1 cellular context compared by ENCODE assay signal in the genomic region with DNA sequence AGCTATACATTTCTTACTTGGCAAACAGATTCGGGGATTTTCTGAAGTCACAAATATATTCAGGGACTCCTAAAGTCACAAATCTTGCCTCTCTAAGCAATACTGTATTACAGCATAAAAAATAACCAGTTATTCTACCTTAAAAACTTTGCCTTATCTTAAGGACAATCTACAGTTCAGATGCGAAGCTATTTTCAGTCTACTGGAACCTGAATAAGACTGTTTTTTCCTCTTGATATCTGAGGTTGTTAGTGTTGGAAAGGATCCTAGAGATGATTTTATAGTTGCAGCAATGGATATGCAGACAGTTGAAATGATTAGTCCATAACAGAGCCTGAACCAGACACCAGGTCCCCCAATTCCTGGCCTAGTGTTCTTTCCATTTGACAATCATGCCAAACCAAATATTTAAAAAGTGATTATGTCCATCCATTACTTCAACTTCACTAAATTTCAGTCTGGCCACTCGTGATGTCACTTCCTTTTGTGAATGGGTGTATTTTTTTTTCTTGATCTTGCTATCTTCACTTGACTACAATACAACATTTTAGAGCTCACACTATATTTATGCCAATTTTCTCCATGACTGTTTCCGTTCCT.
TF ChIP-seq lines count a peak whose summit lies in the region.

No MANE protein-coding gene starts in this region.

TF ChIP-seq in GM12878, 131 proteins besides CTCF, POLR2A, EP300 and RAD21 (continued from another document):
- TF ChIP-seq BCLAF1 (IDR thresholded peaks at IDR 0.05) (no peak), KDM1A (IDR thresholded peaks at IDR 0.05; ENCODE audit: borderline replicate concordance) (no peak), ASH2L (IDR thresholded peaks at IDR 0.05; ENCODE audit: borderline replicate concordance, low read depth) (no peak), GATAD2B (conservative IDR thresholded peaks at IDR 0.05; ENCODE audit: low read depth) (no peak), PML (IDR thresholded peaks at IDR 0.05; ENCODE audit: low read length) (no peak), SIX5 (IDR thresholded peaks at IDR 0.05; ENCODE audit: low read depth, low read length, severe bottlenecking) (no peak), ZNF24 (IDR thresholded peaks at IDR 0.05) (0 out of 2 replicates have a peak, but pooled peaks have one; percentile 12), NR2F1 (conservative IDR thresholded peaks at IDR 0.05) (no peak), PBX3 (IDR thresholded peaks at IDR 0.05; ENCODE audit: insufficient replicate concordance, low read depth, low read length) (no peak), SMAD1 (IDR thresholded peaks at IDR 0.05; ENCODE audit: low read depth, partially characterized antibody) (no peak), FOS (IDR thresholded peaks at IDR 0.05; ENCODE audit: borderline replicate concordance, extremely low read depth, insufficient read length) (no peak)
- TF ChIP-seq, protein P1, sequence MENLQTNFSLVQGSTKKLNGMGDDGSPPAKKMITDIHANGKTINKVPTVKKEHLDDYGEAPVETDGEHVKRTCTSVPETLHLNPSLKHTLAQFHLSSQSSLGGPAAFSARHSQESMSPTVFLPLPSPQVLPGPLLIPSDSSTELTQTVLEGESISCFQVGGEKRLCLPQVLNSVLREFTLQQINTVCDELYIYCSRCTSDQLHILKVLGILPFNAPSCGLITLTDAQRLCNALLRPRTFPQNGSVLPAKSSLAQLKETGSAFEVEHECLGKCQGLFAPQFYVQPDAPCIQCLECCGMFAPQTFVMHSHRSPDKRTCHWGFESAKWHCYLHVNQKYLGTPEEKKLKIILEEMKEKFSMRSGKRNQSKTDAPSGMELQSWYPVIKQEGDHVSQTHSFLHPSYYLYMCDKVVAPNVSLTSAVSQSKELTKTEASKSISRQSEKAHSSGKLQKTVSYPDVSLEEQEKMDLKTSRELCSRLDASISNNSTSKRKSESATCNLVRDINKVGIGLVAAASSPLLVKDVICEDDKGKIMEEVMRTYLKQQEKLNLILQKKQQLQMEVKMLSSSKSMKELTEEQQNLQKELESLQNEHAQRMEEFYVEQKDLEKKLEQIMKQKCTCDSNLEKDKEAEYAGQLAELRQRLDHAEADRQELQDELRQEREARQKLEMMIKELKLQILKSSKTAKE (IDR thresholded peaks at IDR 0.05; ENCODE audit: low read depth, poor library complexity, severe bottlenecking), result no peak
- TF ChIP-seq, protein P2, sequence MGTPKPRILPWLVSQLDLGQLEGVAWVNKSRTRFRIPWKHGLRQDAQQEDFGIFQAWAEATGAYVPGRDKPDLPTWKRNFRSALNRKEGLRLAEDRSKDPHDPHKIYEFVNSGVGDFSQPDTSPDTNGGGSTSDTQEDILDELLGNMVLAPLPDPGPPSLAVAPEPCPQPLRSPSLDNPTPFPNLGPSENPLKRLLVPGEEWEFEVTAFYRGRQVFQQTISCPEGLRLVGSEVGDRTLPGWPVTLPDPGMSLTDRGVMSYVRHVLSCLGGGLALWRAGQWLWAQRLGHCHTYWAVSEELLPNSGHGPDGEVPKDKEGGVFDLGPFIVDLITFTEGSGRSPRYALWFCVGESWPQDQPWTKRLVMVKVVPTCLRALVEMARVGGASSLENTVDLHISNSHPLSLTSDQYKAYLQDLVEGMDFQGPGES (IDR thresholded peaks at IDR 0.05), result no peak
- TF ChIP-seq, protein P3, sequence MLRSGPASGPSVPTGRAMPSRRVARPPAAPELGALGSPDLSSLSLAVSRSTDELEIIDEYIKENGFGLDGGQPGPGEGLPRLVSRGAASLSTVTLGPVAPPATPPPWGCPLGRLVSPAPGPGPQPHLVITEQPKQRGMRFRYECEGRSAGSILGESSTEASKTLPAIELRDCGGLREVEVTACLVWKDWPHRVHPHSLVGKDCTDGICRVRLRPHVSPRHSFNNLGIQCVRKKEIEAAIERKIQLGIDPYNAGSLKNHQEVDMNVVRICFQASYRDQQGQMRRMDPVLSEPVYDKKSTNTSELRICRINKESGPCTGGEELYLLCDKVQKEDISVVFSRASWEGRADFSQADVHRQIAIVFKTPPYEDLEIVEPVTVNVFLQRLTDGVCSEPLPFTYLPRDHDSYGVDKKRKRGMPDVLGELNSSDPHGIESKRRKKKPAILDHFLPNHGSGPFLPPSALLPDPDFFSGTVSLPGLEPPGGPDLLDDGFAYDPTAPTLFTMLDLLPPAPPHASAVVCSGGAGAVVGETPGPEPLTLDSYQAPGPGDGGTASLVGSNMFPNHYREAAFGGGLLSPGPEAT (IDR thresholded peaks at IDR 0.05; ENCODE audit: low read depth), result no peak
